8 cellular contexts compared by ENCODE assay signal in the genomic region with DNA sequence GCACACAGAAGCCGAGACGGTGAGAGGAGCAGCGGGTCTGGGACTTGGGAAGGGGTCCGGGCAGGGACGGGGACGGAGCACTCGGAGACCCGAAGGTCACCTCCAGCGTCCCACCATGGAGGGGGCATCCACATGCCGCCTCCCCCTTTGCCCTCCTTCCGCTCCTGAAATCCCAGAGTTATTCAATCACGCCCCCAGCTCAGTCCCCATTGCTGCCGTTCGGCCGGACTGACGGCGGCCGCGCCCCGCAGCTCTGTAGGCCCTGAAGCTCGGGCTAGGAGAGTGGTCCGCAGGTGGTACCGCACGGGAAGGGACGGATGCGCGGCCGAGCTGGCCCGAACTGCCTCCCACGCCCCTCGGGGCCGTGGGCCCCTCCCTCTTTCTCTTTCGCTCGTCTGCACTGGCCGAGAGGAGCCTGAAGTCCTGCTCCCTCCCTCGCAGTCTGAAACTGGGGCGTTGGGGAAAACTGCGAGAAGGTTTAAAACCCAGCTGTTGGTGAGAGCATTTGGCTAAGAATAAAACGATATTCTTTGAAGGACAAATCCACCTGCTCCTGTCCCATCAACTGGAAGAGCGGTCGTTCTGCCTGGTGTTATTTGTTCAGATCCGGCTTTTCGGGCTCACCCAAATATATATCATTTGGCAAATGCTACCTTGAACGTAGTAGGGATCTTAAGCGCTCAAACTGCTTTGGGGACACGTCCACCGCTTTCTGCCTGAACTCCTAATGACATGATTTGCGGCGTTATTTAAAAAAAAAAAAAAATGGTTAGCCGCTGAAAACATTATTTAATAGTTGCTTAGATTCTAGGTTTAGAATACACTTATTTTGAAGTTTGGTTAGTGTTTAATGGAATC. TPM values are rescaled to one million over a fixed set of nuclear protein-coding genes. Genes with fewer than 3 reads are reported as not detected.
DNase-seq lines count a peak whose midpoint lies in the region; ATAC-seq and TF ChIP-seq lines count a peak whose summit lies in the region.

No MANE protein-coding gene starts in this region.

- peak in 1 of 2 donors; percentile 18 for TF ChIP-seq RAD21 in liver (IDR thresholded peaks at IDR 0.05)

- H3K36me3 ChIP-seq in liver (ENCODE audit: control insufficient read depth in 4 of 4, insufficient read depth in 3 of 4, low read depth in 1 of 4, low read length in 3 of 4) = no peaks in the 10 kb centered on the region

- ATAC-seq in HG02852 (IDR thresholded peaks at IDR 0.05; ENCODE audit: unreplicated experiment) = peak; percentile 56

- DNase-seq in NCI-H2171 treated with DMSO at 0.1 percent for 48 hours (lab: John Stamatoyannopoulos, UW) = peak; percentile 15
- no peak for DNase-seq in NCI-H2171 (lab: John Stamatoyannopoulos, UW)
- peak; percentile 50 for DNase-seq in NCI-H146 treated with DMSO at 0.1 percent for 48 hours (lab: John Stamatoyannopoulos, UW; ENCODE audit: unreplicated experiment)
- DNase-seq in activated CD4-positive, alpha-beta T cell treated with anti-CD3 and anti-CD28 coated beads for 4 hours = peak; percentile 28 to 43
- DNase-seq in dermis blood vessel endothelial cell = peak; percentile 83
- peak; percentile 48 for DNase-seq in stimulated activated CD4-positive, alpha-beta T cell treated with anti-CD3 and anti-CD28 coated beads, Interleukin-4, amount 100 ng/mL, for 1 hour

- peaks cover 15 to 31% (median 18%) of the 10 kb centered on the region in 4 donors for H3K4me1 ChIP-seq in liver (ENCODE audit: control insufficient read depth in 4 of 4, insufficient read depth in 4 of 4, low read length in 3 of 4)

- H3K4me3 ChIP-seq in liver (ENCODE audit: low read depth in 1 of 3, low read length in 3 of 3) = peak overlapping the region; percentile 70 to 91 (median 79)

- no peaks in the 10 kb centered on the region for H3K27me3 ChIP-seq in liver (ENCODE audit: control insufficient read depth in 4 of 4, insufficient read depth in 4 of 4, low read length in 3 of 4)

- WGBS in liver = under 1% methylated on average over 50 of the region's 50 CpGs

- H3K27ac ChIP-seq in liver (ENCODE audit: low read depth in 1 of 2, low read length in 2 of 2) = peak overlapping the region; percentile 97 to 99

- peak overlapping the region; percentile 84 to 96 for H3K9ac ChIP-seq in liver (ENCODE audit: low read depth in 1 of 2, low read length in 2 of 2)

- H3K9me3 ChIP-seq in liver (ENCODE audit: control insufficient read depth in 4 of 4, low read length in 3 of 4) = no peaks in the 10 kb centered on the region

- no peak for TF ChIP-seq CTCF in liver (IDR thresholded peaks at IDR 0.05; ENCODE audit: low read depth, low read length, missing input control)

TF ChIP-seq in liver, 16 proteins besides CTCF, POLR2A, EP300 and RAD21:
- TF ChIP-seq TAF1 (conservative IDR thresholded peaks at IDR 0.05) (peak; percentile 70), EGR1 (IDR thresholded peaks at IDR 0.05; ENCODE audit: low read depth in 2 of 2) (peak in 1 of 2 donors; percentile 40), RXRA (IDR thresholded peaks at IDR 0.05) (no peak)
- TF ChIP-seq, protein P1, sequence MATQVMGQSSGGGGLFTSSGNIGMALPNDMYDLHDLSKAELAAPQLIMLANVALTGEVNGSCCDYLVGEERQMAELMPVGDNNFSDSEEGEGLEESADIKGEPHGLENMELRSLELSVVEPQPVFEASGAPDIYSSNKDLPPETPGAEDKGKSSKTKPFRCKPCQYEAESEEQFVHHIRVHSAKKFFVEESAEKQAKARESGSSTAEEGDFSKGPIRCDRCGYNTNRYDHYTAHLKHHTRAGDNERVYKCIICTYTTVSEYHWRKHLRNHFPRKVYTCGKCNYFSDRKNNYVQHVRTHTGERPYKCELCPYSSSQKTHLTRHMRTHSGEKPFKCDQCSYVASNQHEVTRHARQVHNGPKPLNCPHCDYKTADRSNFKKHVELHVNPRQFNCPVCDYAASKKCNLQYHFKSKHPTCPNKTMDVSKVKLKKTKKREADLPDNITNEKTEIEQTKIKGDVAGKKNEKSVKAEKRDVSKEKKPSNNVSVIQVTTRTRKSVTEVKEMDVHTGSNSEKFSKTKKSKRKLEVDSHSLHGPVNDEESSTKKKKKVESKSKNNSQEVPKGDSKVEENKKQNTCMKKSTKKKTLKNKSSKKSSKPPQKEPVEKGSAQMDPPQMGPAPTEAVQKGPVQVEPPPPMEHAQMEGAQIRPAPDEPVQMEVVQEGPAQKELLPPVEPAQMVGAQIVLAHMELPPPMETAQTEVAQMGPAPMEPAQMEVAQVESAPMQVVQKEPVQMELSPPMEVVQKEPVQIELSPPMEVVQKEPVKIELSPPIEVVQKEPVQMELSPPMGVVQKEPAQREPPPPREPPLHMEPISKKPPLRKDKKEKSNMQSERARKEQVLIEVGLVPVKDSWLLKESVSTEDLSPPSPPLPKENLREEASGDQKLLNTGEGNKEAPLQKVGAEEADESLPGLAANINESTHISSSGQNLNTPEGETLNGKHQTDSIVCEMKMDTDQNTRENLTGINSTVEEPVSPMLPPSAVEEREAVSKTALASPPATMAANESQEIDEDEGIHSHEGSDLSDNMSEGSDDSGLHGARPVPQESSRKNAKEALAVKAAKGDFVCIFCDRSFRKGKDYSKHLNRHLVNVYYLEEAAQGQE (IDR thresholded peaks at IDR 0.05) = peak; percentile 18
TF ChIP-seq in liver: peak in this region for 3.

RNA-seq across cellular contexts. Expression of a gene that starts 0.7 kb away (rescaled TPM):
- 105 and 141 TPM in 2 replicates for total RNA-seq in dermis blood vessel endothelial cell
- total RNA-seq in liver = 10 to 100 TPM; 41.6 to 77.0 TPM
- 10 to 100 TPM; 18.4 to 37.4 TPM for polyA plus RNA-seq in liver

RNA-seq across cellular contexts. Expression of a gene that starts 51.9 kb away (rescaled TPM):
- 239 and 264 TPM in 2 replicates for total RNA-seq in dermis blood vessel endothelial cell
- 10 to 100 TPM; 77.3 to 81.6 TPM for total RNA-seq in liver
- 10 to 100 TPM; 15.7 to 32.9 TPM for polyA plus RNA-seq in liver
